Comparison of ENCODE assay signal across 16 cellular contexts in genomic region chr7:40569326-40569725, GRCh38.
"Had no signal": no experiment of that assay in that cellular context is flagged by ENCODE, and none has a peak within 500 bp of the region (broad histone marks: within the 10 kb centered on the region; RNA-seq: fewer than 3 reads in every experiment).

No MANE protein-coding gene starts in this region.

- H3K4me1 ChIP-seq: gastrocnemius medialis, pancreas had no signal

- H3K27ac ChIP-seq: epithelial cell of prostate, esophagus muscularis mucosa, gastrocnemius medialis, pancreas had no signal

- H3K36me3 ChIP-seq: esophagus muscularis mucosa, gastrocnemius medialis, pancreas had no signal

- H3K4me3 Mint-ChIP-seq: naive thymus-derived CD8-positive, alpha-beta T cell had no signal

- H3K27me3 ChIP-seq: esophagus muscularis mucosa, gastrocnemius medialis, pancreas had no signal

- H3K36me3 Mint-ChIP-seq: naive thymus-derived CD8-positive, alpha-beta T cell had no signal

- H3K9me3 ChIP-seq: esophagus muscularis mucosa, gastrocnemius medialis, mucosa of descending colon, pancreas had no signal

- H3K4me1 Mint-ChIP-seq: naive thymus-derived CD8-positive, alpha-beta T cell had no signal

- H3K27ac Mint-ChIP-seq: naive thymus-derived CD8-positive, alpha-beta T cell; progenitor cell of endocrine pancreas had no signal

- DNase-seq: effector memory CD4-positive, alpha-beta T cell; gastrocnemius medialis; kidney glomerular epithelial cell; mammary epithelial cell; mucosa of descending colon; naive thymus-derived CD8-positive, alpha-beta T cell; occipital lobe; pancreas; right cardiac atrium; small intestine; stimulated activated CD4-positive, alpha-beta T cell treated with anti-CD3 and anti-CD28 coated beads, Interleukin-12 subunit alpha, Interleukin-12 subunit beta, amount 100 ng/mL, for 4 hours; stimulated activated naive CD4-positive, alpha-beta T cell; trophoblast cell had no signal

- FAIRE-seq: pancreas, small intestine had no signal

- H3K4me3 ChIP-seq: esophagus muscularis mucosa, gastrocnemius medialis, mucosa of descending colon, pancreas had no signal

- ATAC-seq: gastrocnemius medialis; mucosa of descending colon; naive thymus-derived CD8-positive, alpha-beta T cell; pancreas; right cardiac atrium had no signal

- H3K27me3 Mint-ChIP-seq: naive thymus-derived CD8-positive, alpha-beta T cell; progenitor cell of endocrine pancreas had no signal
